8 cellular contexts compared by ENCODE assay signal in the genomic region with DNA sequence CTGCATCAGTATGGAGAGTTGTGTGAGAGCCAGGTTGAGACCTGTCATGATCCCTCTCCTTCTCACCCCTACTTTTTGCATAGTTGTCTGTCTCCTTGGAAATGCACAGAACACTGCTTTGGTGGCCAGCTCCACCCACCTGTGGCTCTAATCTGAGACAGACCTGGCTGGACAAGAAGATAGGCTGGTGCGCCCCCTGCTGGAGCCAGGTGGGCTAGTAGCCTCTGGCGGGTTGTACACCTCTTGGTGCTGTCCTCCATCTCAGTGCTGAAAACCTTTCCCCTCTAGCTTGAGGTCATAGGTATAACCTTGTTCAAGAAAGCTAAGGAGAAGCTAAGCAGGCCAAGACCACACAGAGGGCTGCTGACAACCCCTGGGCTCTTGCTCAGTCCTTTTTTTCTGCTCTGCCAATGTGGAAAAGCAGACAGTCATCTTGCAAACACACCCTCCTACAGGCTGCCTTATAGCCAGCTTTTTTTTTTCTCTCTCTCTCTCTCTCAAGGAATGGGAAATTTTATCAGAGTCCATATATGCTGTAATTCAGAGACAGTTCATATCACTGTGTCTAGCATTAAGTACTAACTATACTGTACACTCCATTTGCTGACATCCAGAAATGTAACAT. TPM values are rescaled to one million over a fixed set of nuclear protein-coding genes. Genes with fewer than 3 reads are reported as not detected.
DNase-seq lines count a peak whose midpoint lies in the region; ATAC-seq and TF ChIP-seq lines count a peak whose summit lies in the region.

No MANE protein-coding gene starts in this region.

- no peak overlapping the region for H3K27ac Mint-ChIP-seq in activated naive CD8-positive, alpha-beta T cell treated with anti-CD3 and anti-CD28 coated beads for 36 hours

- no peaks in the 10 kb centered on the region for H3K4me1 Mint-ChIP-seq in activated naive CD8-positive, alpha-beta T cell treated with anti-CD3 and anti-CD28 coated beads for 36 hours

- no peaks in the 10 kb centered on the region for H3K9me3 Mint-ChIP-seq in activated naive CD8-positive, alpha-beta T cell treated with anti-CD3 and anti-CD28 coated beads for 36 hours

- TF ChIP-seq CTCF in omental fat pad (IDR thresholded peaks at IDR 0.05) = no peak

- peak; percentile 46 to 55 for DNase-seq in AML-193 (lab: John Stamatoyannopoulos, UW)
- DNase-seq in NCI-H2227 treated with DMSO at 0.1 percent for 48 hours (lab: John Stamatoyannopoulos, UW) = peak; percentile 20
- peak; percentile 45 for DNase-seq in activated naive CD8-positive, alpha-beta T cell treated with anti-CD3 and anti-CD28 coated beads for 36 hours
- DNase-seq in inferior parietal cortex (ENCODE audit: extremely low spot score) = peak; percentile 56
- DNase-seq in stimulated activated CD8-positive, alpha-beta memory T cell treated with anti-CD3 and anti-CD28 coated beads, Interleukin-15, amount 100 ng/mL, for 24 hours (ENCODE audit: low read depth) = peak; percentile 1
- no peak for DNase-seq in omental fat pad (ENCODE audit: low spot score)

- peak; percentile 65 for ATAC-seq in GM18499 (IDR thresholded peaks at IDR 0.05; ENCODE audit: insufficient read depth, unreplicated experiment)
- ATAC-seq in HG03108 (IDR thresholded peaks at IDR 0.05; ENCODE audit: unreplicated experiment) = peak; percentile 61
- no peak for ATAC-seq in omental fat pad (ENCODE audit: low FRiP score)

- peaks cover 31% of the 10 kb centered on the region for H3K27me3 Mint-ChIP-seq in activated naive CD8-positive, alpha-beta T cell treated with anti-CD3 and anti-CD28 coated beads for 36 hours

- H3K36me3 Mint-ChIP-seq in activated naive CD8-positive, alpha-beta T cell treated with anti-CD3 and anti-CD28 coated beads for 36 hours = no peaks in the 10 kb centered on the region

- no peak overlapping the region for H3K4me3 Mint-ChIP-seq in activated naive CD8-positive, alpha-beta T cell treated with anti-CD3 and anti-CD28 coated beads for 36 hours

RNA-seq across cellular contexts. Expression of a gene that starts 58.8 kb away (rescaled TPM):
- total RNA-seq in activated naive CD8-positive, alpha-beta T cell treated with anti-CD3 and anti-CD28 coated beads for 36 hours = 1 to 10 TPM; 1.1 to 3.0 TPM
- 10 to 100 TPM in 3 of 4 donors, 1 to 10 TPM in 1; 7.8 to 41.8 (median 16.9) TPM for total RNA-seq in omental fat pad
